In genomic region chr1:6612641-6613360, GRCh38 we compare ENCODE assay signal across 8 cellular contexts. TPM values are rescaled to one million over a fixed set of nuclear protein-coding genes. Genes with fewer than 3 reads are reported as not detected.
DNase-seq lines count a peak whose midpoint lies in the region; ATAC-seq lines count a peak whose summit lies in the region.

No MANE protein-coding gene starts in this region.

- H3K27me3 ChIP-seq in H7 (ENCODE audit: control insufficient read depth, insufficient read depth, low read length), result peaks cover 4% of the 10 kb centered on the region; the same call in 1 of the 2 replicates

- peaks cover 17% of the 10 kb centered on the region for H3K4me1 Mint-ChIP-seq in activated naive CD4-positive, alpha-beta T cell treated with anti-CD3 and anti-CD28 coated beads for 36 hours (ENCODE audit: low read depth)
- peaks cover 17% of the 10 kb centered on the region for H3K4me1 Mint-ChIP-seq in activated naive CD8-positive, alpha-beta T cell treated with anti-CD3 and anti-CD28 coated beads, Interleukin-2, amount 10 ng/mL, durations not matched to agents 7 days and 5 days

- H3K36me3 ChIP-seq in H7 (replicated peaks; ENCODE audit: control insufficient read depth, insufficient read depth, low read length), result peaks cover 3% of the 10 kb centered on the region; the same call in 1 of the 2 replicates

- no peaks in the 10 kb centered on the region for H3K9me3 Mint-ChIP-seq in activated naive CD4-positive, alpha-beta T cell treated with anti-CD3 and anti-CD28 coated beads for 36 hours
- no peaks in the 10 kb centered on the region for H3K9me3 Mint-ChIP-seq in activated naive CD8-positive, alpha-beta T cell treated with anti-CD3 and anti-CD28 coated beads, Interleukin-2, amount 10 ng/mL, durations not matched to agents 7 days and 5 days

- DNase-seq in activated naive CD4-positive, alpha-beta T cell treated with anti-CD3 and anti-CD28 coated beads for 36 hours, result peak; percentile 41
- DNase-seq in activated naive CD4-positive, alpha-beta T cell (lab: John Stamatoyannopoulos, UW), result no peak
- DNase-seq in H7 (no peak), MV-4-11 (lab: John Stamatoyannopoulos, UW) (peak; percentile 42), hepatic stellate cell (ENCODE audit: low spot score) (peak; percentile 86), renal cortical epithelial cell (ENCODE audit: low read depth) (peak; percentile 33)
- no peak for DNase-seq in activated naive CD8-positive, alpha-beta T cell treated with anti-CD3 and anti-CD28 coated beads, Interleukin-2, amount 10 ng/mL, durations not matched to agents 7 days and 5 days
- DNase-seq in stimulated activated CD4-positive, alpha-beta T cell treated with anti-CD3 and anti-CD28 coated beads, Interleukin-4, amount 100 ng/mL, for 4 hours, result no peak

- ATAC-seq in activated naive CD8-positive, alpha-beta T cell treated with anti-CD3 and anti-CD28 coated beads, Interleukin-2, amount 10 ng/mL, durations not matched to agents 7 days and 5 days (ENCODE audit: low read depth), result peak; percentile 35

- POLR2A ChIA-PET in activated naive CD8-positive, alpha-beta T cell treated with anti-CD3 and anti-CD28 coated beads, Interleukin-2, amount 10 ng/mL, durations not matched to agents 7 days and 5 days (lab: Charles Lee), result interaction anchor here (0.7 to 3.2 kb wide), 5 partner anchors 10 to 152 kb away, joined by 3 to 38 read pairs (median 4); partner anchors contain the start of genes KLHL21 and ZBTB48

- H3K36me3 Mint-ChIP-seq in activated naive CD4-positive, alpha-beta T cell treated with anti-CD3 and anti-CD28 coated beads for 36 hours (ENCODE audit: low read depth), result peaks cover 8% of the 10 kb centered on the region
- peaks cover 9% of the 10 kb centered on the region for H3K36me3 Mint-ChIP-seq in activated naive CD8-positive, alpha-beta T cell treated with anti-CD3 and anti-CD28 coated beads, Interleukin-2, amount 10 ng/mL, durations not matched to agents 7 days and 5 days

- H3K27me3 Mint-ChIP-seq in activated naive CD4-positive, alpha-beta T cell treated with anti-CD3 and anti-CD28 coated beads for 36 hours (ENCODE audit: low read depth), result no peaks in the 10 kb centered on the region
- peaks cover 5% of the 10 kb centered on the region for H3K27me3 Mint-ChIP-seq in activated naive CD8-positive, alpha-beta T cell treated with anti-CD3 and anti-CD28 coated beads, Interleukin-2, amount 10 ng/mL, durations not matched to agents 7 days and 5 days

- CTCF ChIA-PET in activated naive CD4-positive, alpha-beta T cell treated with anti-CD3 and anti-CD28 coated beads for 36 hours (lab: Charles Lee), result interaction anchor here (0.6 to 1.4 kb wide), 2 partner anchors 11 to 239 kb away, joined by 3 read pairs; no protein-coding TSS in a partner anchor

- H3K4me3 Mint-ChIP-seq in activated naive CD4-positive, alpha-beta T cell treated with anti-CD3 and anti-CD28 coated beads for 36 hours, result peak overlapping the region; percentile 87
- H3K4me3 Mint-ChIP-seq in activated naive CD8-positive, alpha-beta T cell treated with anti-CD3 and anti-CD28 coated beads, Interleukin-2, amount 10 ng/mL, durations not matched to agents 7 days and 5 days, result peak overlapping the region; percentile 93

- H3K4me3 ChIP-seq in H7 (ENCODE audit: insufficient read depth, low read depth, low read length), result peak overlapping the region; percentile 88

- peak overlapping the region; percentile 81 for H3K27ac Mint-ChIP-seq in activated naive CD4-positive, alpha-beta T cell treated with anti-CD3 and anti-CD28 coated beads for 36 hours
- H3K27ac Mint-ChIP-seq in activated naive CD8-positive, alpha-beta T cell treated with anti-CD3 and anti-CD28 coated beads, Interleukin-2, amount 10 ng/mL, durations not matched to agents 7 days and 5 days, result peak overlapping the region; percentile 84

- intact Hi-C loops in activated naive CD4-positive, alpha-beta T cell treated with anti-CD3 and anti-CD28 coated beads for 36 hours (cut with micrococcal nuclease), result loop anchor here (1.0 kb wide), 4 partner anchors 12 to 58 kb away; partner anchors contain the start of genes NOL9 and ZBTB48

RNA-seq across cellular contexts. Expression of gene PHF13, which starts 0.7 kb away (rescaled TPM):
- 10 to 100 TPM; 10.8 to 11.3 TPM for total RNA-seq in activated naive CD4-positive, alpha-beta T cell treated with anti-CD3 and anti-CD28 coated beads for 36 hours
- total RNA-seq in H7 (2014; rRNA removed; shearing (Covaris generic)), result 36.6 and 44.5 TPM in 2 replicates
- 10 to 100 TPM; 12.1 TPM for total RNA-seq in activated naive CD8-positive, alpha-beta T cell treated with anti-CD3 and anti-CD28 coated beads, Interleukin-2, amount 10 ng/mL, durations not matched to agents 7 days and 5 days
- total RNA-seq in renal cortical epithelial cell, result 8.2 and 22.4 TPM in 2 replicates

RNA-seq across cellular contexts. Expression of gene KLHL21, which starts 10.1 kb away (rescaled TPM):
- total RNA-seq in activated naive CD4-positive, alpha-beta T cell treated with anti-CD3 and anti-CD28 coated beads for 36 hours, result 10 to 100 TPM; 21.0 to 23.3 TPM
- total RNA-seq in H7 (2014; rRNA removed; shearing (Covaris generic)), result 35.0 and 41.1 TPM in 2 replicates
- 10 to 100 TPM; 39.0 to 42.0 TPM for total RNA-seq in activated naive CD8-positive, alpha-beta T cell treated with anti-CD3 and anti-CD28 coated beads, Interleukin-2, amount 10 ng/mL, durations not matched to agents 7 days and 5 days
- total RNA-seq in renal cortical epithelial cell, result 29.5 and 59.7 TPM in 2 replicates

RNA-seq across cellular contexts. Expression of gene THAP3, which starts 11.9 kb away (rescaled TPM):
- 10 to 100 TPM; 27.3 to 30.9 TPM for total RNA-seq in activated naive CD4-positive, alpha-beta T cell treated with anti-CD3 and anti-CD28 coated beads for 36 hours
- 47.7 and 62.9 TPM in 2 replicates for total RNA-seq in H7 (2014; rRNA removed; shearing (Covaris generic))
- 10 to 100 TPM; 21.5 to 25.4 TPM for total RNA-seq in activated naive CD8-positive, alpha-beta T cell treated with anti-CD3 and anti-CD28 coated beads, Interleukin-2, amount 10 ng/mL, durations not matched to agents 7 days and 5 days
- 17.0 and 20.9 TPM in 2 replicates for total RNA-seq in renal cortical epithelial cell

RNA-seq across cellular contexts. Expression of gene ZBTB48, which starts 33.0 kb away (rescaled TPM):
- 10 to 100 TPM; 15.0 to 18.3 TPM for total RNA-seq in activated naive CD4-positive, alpha-beta T cell treated with anti-CD3 and anti-CD28 coated beads for 36 hours
- 40.3 and 40.4 TPM in 2 replicates for total RNA-seq in H7 (2014; rRNA removed; shearing (Covaris generic))
- total RNA-seq in activated naive CD8-positive, alpha-beta T cell treated with anti-CD3 and anti-CD28 coated beads, Interleukin-2, amount 10 ng/mL, durations not matched to agents 7 days and 5 days, result 10 to 100 TPM; 42.7 to 52.9 TPM
- 19.3 and 21.2 TPM in 2 replicates for total RNA-seq in renal cortical epithelial cell

RNA-seq across cellular contexts. Expression of gene TAS1R1, which starts 57.7 kb away (rescaled TPM):
- not detected for total RNA-seq in activated naive CD4-positive, alpha-beta T cell treated with anti-CD3 and anti-CD28 coated beads for 36 hours
- total RNA-seq in H7 (2014; rRNA removed; shearing (Covaris generic)), result 0.10 and 0.15 TPM in 2 replicates
- not detected for total RNA-seq in activated naive CD8-positive, alpha-beta T cell treated with anti-CD3 and anti-CD28 coated beads, Interleukin-2, amount 10 ng/mL, durations not matched to agents 7 days and 5 days
- total RNA-seq in renal cortical epithelial cell, result not detected in 2 replicates

Comparison
In these comparisons a context has a peak if more than half of its experiments do, and no peak if none do; other contexts are left out.
1. DNase-seq: peak in activated naive CD4-positive, alpha-beta T cell treated with anti-CD3 and anti-CD28 coated beads for 36 hours (single experiment), MV-4-11 (single experiment), hepatic stellate cell (single experiment) and renal cortical epithelial cell (single experiment); none in activated naive CD4-positive, alpha-beta T cell (0 of 4), H7 (single experiment), activated naive CD8-positive, alpha-beta T cell treated with anti-CD3 and anti-CD28 coated beads, Interleukin-2, amount 10 ng/mL, durations not matched to agents 7 days and 5 days (single experiment) and stimulated activated CD4-positive, alpha-beta T cell treated with anti-CD3 and anti-CD28 coated beads, Interleukin-4, amount 100 ng/mL, for 4 hours (0 of 2).